8 cellular contexts compared by ENCODE assay signal in genomic region chr10:22003111-22003963, GRCh38. TPM values are rescaled to one million over a fixed set of nuclear protein-coding genes. Genes with fewer than 3 reads are reported as not detected.
A peak's percentile ranks its signal among the peaks of the same experiment; 100 is the strongest.
DNase-seq lines count a peak whose midpoint lies in the region; ATAC-seq and TF ChIP-seq lines count a peak whose summit lies in the region.

Gene DNAJC1, minus strand, starts transcription at chr10:22003730. Its CDS starts 296 bp downstream, at chr10:22003434.

- ATAC-seq in HG03196 (IDR thresholded peaks at IDR 0.05; ENCODE audit: unreplicated experiment) (peak; percentile 95), WTC11 (peak; percentile 97)

- in situ Hi-C loops in GM18951 (cut with MboI; ENCODE audit: low sequenced_read_pairs, unreplicated experiment) = no loop called here

- H3K4me1 Mint-ChIP-seq in WTC11 = peaks cover 27% of the 10 kb centered on the region

- TF ChIP-seq POLR2A in GM18951 (IDR thresholded peaks at IDR 0.05; ENCODE audit: extremely low read depth, insufficient read depth, insufficient read length) = peak; percentile 77

- H3K27ac Mint-ChIP-seq in WTC11 = no peak within 1 kb of the TSS

- CTCF ChIA-PET in WTC11 (lab: Charles Lee) = interaction anchor here (1.0 to 1.8 kb wide), 10 partner anchors 10 to 507 kb away, joined by 3 to 6 read pairs (median 4); partner anchors contain the start of gene COMMD3

- peak within 1 kb of the TSS; percentile 88 to 93 for H3K4me3 ChIP-seq in cardiac fibroblast (replicated peaks in 1 of 2; ENCODE audit: low read depth in 2 of 2, low read length in 2 of 2)

- DNase-seq in AG08396 (ENCODE audit: low spot score) (peak; percentile 96), NCI-H226 (peak; percentile 94), WTC11 (ENCODE audit: low spot score) (peak; percentile 100), cardiac fibroblast (ENCODE audit: low read depth in 2 of 2) (peak; percentile 94 to 96), iPS-NIHi7 (ENCODE audit: extremely low spot score) (peak; percentile 97), smooth muscle cell of the brain vasculature (ENCODE audit: low read depth, low spot score) (peak; percentile 81)

- peaks cover 6% of the 10 kb centered on the region; the same call in 1 of the 2 replicates for H3K9me3 Mint-ChIP-seq in WTC11

- TF ChIP-seq CTCF in WTC11 (IDR thresholded peaks at IDR 0.05) (no peak), cardiac fibroblast (IDR thresholded peaks at IDR 0.05; ENCODE audit: low read depth, low read length) (peak; percentile 1)

- peak within 1 kb of the TSS; percentile 76 for H3K4me3 Mint-ChIP-seq in WTC11

- POLR2A ChIA-PET in WTC11 (lab: Charles Lee) = interaction anchor here (0.9 to 1.2 kb wide), 2 partner anchors 240 to 494 kb away, joined by 3 read pairs; no protein-coding TSS in a partner anchor

- H3K27me3 Mint-ChIP-seq in WTC11 (ENCODE audit: low read depth) = peaks cover 13% of the 10 kb centered on the region

- H3K36me3 Mint-ChIP-seq in WTC11 = no peaks in the 10 kb centered on the region

TF ChIP-seq in WTC11, 78 proteins besides CTCF, POLR2A, EP300 and RAD21 (continues in another document):
- TF ChIP-seq ZNF219 (CRISPR knock-in tag; IDR thresholded peaks at IDR 0.05; ENCODE audit: borderline replicate concordance) (no peak), GTF2I (CRISPR knock-in tag; conservative IDR thresholded peaks at IDR 0.05) (no peak), ZNF121 (CRISPR knock-in tag; IDR thresholded peaks at IDR 0.05) (peak; percentile 94), ZNF671 (CRISPR knock-in tag; IDR thresholded peaks at IDR 0.05) (no peak), NR2C2 (CRISPR knock-in tag; IDR thresholded peaks at IDR 0.05) (no peak), TEAD1 (CRISPR knock-in tag; IDR thresholded peaks at IDR 0.05) (0 out of 2 replicates have a peak, but pooled peaks have one; percentile 9), NR3C1 (CRISPR knock-in tag; conservative IDR thresholded peaks at IDR 0.05; ENCODE audit: low read depth) (no peak), USF1 (CRISPR knock-in tag; IDR thresholded peaks at IDR 0.05) (no peak), HMGXB4 (CRISPR knock-in tag; IDR thresholded peaks at IDR 0.05) (0 out of 2 replicates have a peak, but pooled peaks have one; percentile 65), ESRRA (CRISPR knock-in tag; IDR thresholded peaks at IDR 0.05; ENCODE audit: borderline replicate concordance) (peak; percentile 73; the same call in 1 of the 2 replicates), MAX (CRISPR knock-in tag; IDR thresholded peaks at IDR 0.05) (peak; percentile 68; the same call in 1 of the 2 replicates), ZMAT4 (CRISPR knock-in tag; IDR thresholded peaks at IDR 0.05) (no peak), ELF4 (CRISPR knock-in tag; IDR thresholded peaks at IDR 0.05; ENCODE audit: low read depth) (peak; percentile 65; the same call in 1 of the 2 replicates), ZNF138 (CRISPR knock-in tag; conservative IDR thresholded peaks at IDR 0.05) (no peak), ZNF425 (CRISPR knock-in tag; conservative IDR thresholded peaks at IDR 0.05) (no peak), HMGA2 (CRISPR knock-in tag; IDR thresholded peaks at IDR 0.05) (no peak), MXD4 (CRISPR knock-in tag; IDR thresholded peaks at IDR 0.05; ENCODE audit: borderline replicate concordance) (no peak)
- TF ChIP-seq, protein P1, sequence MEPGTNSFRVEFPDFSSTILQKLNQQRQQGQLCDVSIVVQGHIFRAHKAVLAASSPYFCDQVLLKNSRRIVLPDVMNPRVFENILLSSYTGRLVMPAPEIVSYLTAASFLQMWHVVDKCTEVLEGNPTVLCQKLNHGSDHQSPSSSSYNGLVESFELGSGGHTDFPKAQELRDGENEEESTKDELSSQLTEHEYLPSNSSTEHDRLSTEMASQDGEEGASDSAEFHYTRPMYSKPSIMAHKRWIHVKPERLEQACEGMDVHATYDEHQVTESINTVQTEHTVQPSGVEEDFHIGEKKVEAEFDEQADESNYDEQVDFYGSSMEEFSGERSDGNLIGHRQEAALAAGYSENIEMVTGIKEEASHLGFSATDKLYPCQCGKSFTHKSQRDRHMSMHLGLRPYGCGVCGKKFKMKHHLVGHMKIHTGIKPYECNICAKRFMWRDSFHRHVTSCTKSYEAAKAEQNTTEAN (CRISPR knock-in tag; IDR thresholded peaks at IDR 0.05) = no peak; the same call in 1 of the 2 replicates
- TF ChIP-seq, protein P2, sequence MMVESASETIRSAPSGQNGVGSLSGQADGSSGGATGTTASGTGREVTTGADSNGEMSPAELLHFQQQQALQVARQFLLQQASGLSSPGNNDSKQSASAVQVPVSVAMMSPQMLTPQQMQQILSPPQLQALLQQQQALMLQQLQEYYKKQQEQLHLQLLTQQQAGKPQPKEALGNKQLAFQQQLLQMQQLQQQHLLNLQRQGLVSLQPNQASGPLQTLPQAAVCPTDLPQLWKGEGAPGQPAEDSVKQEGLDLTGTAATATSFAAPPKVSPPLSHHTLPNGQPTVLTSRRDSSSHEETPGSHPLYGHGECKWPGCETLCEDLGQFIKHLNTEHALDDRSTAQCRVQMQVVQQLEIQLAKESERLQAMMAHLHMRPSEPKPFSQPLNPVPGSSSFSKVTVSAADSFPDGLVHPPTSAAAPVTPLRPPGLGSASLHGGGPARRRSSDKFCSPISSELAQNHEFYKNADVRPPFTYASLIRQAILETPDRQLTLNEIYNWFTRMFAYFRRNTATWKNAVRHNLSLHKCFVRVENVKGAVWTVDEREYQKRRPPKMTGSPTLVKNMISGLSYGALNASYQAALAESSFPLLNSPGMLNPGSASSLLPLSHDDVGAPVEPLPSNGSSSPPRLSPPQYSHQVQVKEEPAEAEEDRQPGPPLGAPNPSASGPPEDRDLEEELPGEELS (CRISPR knock-in tag; IDR thresholded peaks at IDR 0.05) = peak; percentile 17; the same call in 1 of the 2 replicates
- TF ChIP-seq, protein P3, sequence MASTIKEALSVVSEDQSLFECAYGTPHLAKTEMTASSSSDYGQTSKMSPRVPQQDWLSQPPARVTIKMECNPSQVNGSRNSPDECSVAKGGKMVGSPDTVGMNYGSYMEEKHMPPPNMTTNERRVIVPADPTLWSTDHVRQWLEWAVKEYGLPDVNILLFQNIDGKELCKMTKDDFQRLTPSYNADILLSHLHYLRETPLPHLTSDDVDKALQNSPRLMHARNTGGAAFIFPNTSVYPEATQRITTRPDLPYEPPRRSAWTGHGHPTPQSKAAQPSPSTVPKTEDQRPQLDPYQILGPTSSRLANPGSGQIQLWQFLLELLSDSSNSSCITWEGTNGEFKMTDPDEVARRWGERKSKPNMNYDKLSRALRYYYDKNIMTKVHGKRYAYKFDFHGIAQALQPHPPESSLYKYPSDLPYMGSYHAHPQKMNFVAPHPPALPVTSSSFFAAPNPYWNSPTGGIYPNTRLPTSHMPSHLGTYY (CRISPR knock-in tag; IDR thresholded peaks at IDR 0.05) = no peak
- TF ChIP-seq, protein P4, sequence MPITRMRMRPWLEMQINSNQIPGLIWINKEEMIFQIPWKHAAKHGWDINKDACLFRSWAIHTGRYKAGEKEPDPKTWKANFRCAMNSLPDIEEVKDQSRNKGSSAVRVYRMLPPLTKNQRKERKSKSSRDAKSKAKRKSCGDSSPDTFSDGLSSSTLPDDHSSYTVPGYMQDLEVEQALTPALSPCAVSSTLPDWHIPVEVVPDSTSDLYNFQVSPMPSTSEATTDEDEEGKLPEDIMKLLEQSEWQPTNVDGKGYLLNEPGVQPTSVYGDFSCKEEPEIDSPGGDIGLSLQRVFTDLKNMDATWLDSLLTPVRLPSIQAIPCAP (CRISPR knock-in tag; IDR thresholded peaks at IDR 0.05) = no peak

RNA-seq across cellular contexts. Expression of gene DNAJC1, which starts in this region (rescaled TPM):
- total RNA-seq in WTC11 (2021) = 12.1 to 13.2 TPM (median 13.0 TPM) in 3 replicates

Comparison
In these comparisons a context has a peak if more than half of its experiments do, and no peak if none do; other contexts are left out.
1. Peak in every context shown above with its lines: DNase-seq, ATAC-seq and H3K4me3 ChIP-seq.